17 cellular contexts compared by ENCODE assay signal in the genomic region with DNA sequence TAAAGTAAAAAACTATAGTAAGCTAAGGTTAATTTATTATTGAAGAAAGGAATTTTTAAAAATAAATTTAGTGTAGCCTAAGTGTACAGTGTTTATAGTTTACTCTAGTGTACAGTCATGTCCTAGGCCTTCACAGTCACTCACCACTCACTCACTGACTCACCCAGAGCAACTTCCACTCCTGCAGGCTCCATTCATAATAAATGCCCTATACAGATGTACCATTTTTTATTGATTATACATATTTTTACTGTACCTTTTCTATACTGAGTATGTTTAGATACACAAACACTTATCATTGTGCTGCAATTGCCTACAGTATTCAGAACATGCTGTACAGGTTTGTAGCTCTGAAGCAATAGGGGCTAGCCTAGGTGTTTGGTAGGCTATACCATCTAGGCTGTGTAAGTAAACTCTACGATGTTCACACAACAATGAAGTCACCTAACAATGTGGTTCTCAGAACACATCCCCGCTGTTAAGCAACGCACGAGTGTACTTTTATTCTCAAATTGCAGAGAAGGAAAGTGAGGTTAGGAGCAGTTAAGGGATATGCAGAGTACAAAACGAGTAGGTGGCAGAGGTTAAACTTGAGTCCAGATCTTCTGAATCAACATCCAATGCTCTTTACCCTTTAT.
DNase-seq lines count a peak whose midpoint lies in the region; ATAC-seq and TF ChIP-seq lines count a peak whose summit lies in the region.
"Had no signal": no experiment of that assay in that cellular context is flagged by ENCODE, and none has a peak within 500 bp of the region (broad histone marks: within the 10 kb centered on the region; RNA-seq: fewer than 3 reads in every experiment).

No MANE protein-coding gene starts in this region.

- DNase-seq in GM04504 (ENCODE audit: low read depth) (peak; percentile 6), RKO (ENCODE audit: low spot score) (peak; percentile 66), epithelial cell of esophagus (ENCODE audit: low read depth) (peak; percentile 75), skeletal muscle cell (ENCODE audit: low read depth) (peak; percentile 34), cerebellar cortex (ENCODE audit: low spot score) (no peak), MV-4-11 (lab: John Stamatoyannopoulos, UW) (no peak), AG08396 (ENCODE audit: low spot score) (no peak)
- DNase-seq: activated gamma-delta T cell treated with Interleukin-2 at 50 U/mL for 16 hours, colonic mucosa, DMS 273 treated with DMSO at 0.1 percent for 48 hours, left cardiac atrium, NCI-H1048, NCI-H2171, NCI-H82, RPMI8226 had no signal

- TF ChIP-seq CTCF in epithelial cell of esophagus (IDR thresholded peaks at IDR 0.05; ENCODE audit: insufficient read depth, low read depth, low read length, missing control alignments): no peak

- no peak for ATAC-seq in GM18909 (IDR thresholded peaks at IDR 0.05; ENCODE audit: poor library complexity, unreplicated experiment)
- ATAC-seq: activated CD4-positive, CD25-positive, alpha-beta regulatory T cell treated with anti-CD3 and anti-CD28 coated beads, Interleukin-2, amount 50 U/mL, for 24 hours; left cardiac atrium had no signal

- no peak overlapping the region for H3K4me3 ChIP-seq in epithelial cell of esophagus (ENCODE audit: low read length)
- H3K4me3 ChIP-seq in skeletal muscle cell (ENCODE audit: low read depth, low read length): no peak overlapping the region
- H3K4me3 ChIP-seq: colonic mucosa had no signal

Comparison
In these comparisons a context has a peak if more than half of its experiments do, and no peak if none do; other contexts are left out.
1. DNase-seq: peak in GM04504 (single experiment), RKO (single experiment), epithelial cell of esophagus (single experiment) and skeletal muscle cell (single experiment); none in cerebellar cortex (single experiment), MV-4-11 (single experiment) and AG08396 (single experiment).